In genomic region chr3:100667316-100667715, GRCh38 we compare ENCODE assay signal across 11 cellular contexts. TPM values are rescaled to one million over a fixed set of nuclear protein-coding genes. Genes with fewer than 3 reads are reported as not detected.
"Had no signal": no experiment of that assay in that cellular context is flagged by ENCODE, and none has a peak within 500 bp of the region (broad histone marks: within the 10 kb centered on the region; RNA-seq: fewer than 3 reads in every experiment).

No MANE protein-coding gene starts in this region.

RNA-seq across cellular contexts. Expression of gene ADGRG7, which starts 57.9 kb away (rescaled TPM):
- total RNA-seq: OCI-LY7, PC-3, PC-9, Right ventricle myocardium inferior, Right ventricle myocardium superior, RPMI7951, SJCRH30, SJSA1, SK-MEL-5, T-cell had no signal
- polyA plus RNA-seq: SK-N-SH had no signal
